ENCODE assay signal across 2 cellular contexts in genomic region chr17:80478487-80479245, GRCh38.
TF ChIP-seq lines count a peak whose summit lies in the region.

No MANE protein-coding gene starts in this region.

TF ChIP-seq in endothelial cell of umbilical vein, 7 proteins besides CTCF, POLR2A, EP300 and RAD21:
- TF ChIP-seq JUN (IDR thresholded peaks at IDR 0.05; ENCODE audit: borderline replicate concordance, insufficient read depth, insufficient read length, low read depth) (no peak), MYC (IDR thresholded peaks at IDR 0.05; ENCODE audit: low read depth, low read length) (no peak), EZH2 (IDR thresholded peaks at IDR 0.05; ENCODE audit: borderline replicate concordance, low read depth, low read length, severe bottlenecking) (peak; percentile 71)

TF ChIP-seq in neural cell, 6 proteins besides CTCF, POLR2A, EP300 and RAD21:
- TF ChIP-seq POLR2AphosphoS5 (IDR thresholded peaks at IDR 0.05) (peak; percentile 23), REST (IDR thresholded peaks at IDR 0.05; ENCODE audit: borderline replicate concordance) (no peak), EZH2 (IDR thresholded peaks at IDR 0.05; ENCODE audit: borderline replicate concordance, insufficient read depth, low read length, poor library complexity, severe bottlenecking) (peak; percentile 56), SMC3 (conservative IDR thresholded peaks at IDR 0.05; ENCODE audit: poor library complexity) (no peak), TAF1 (IDR thresholded peaks at IDR 0.05; ENCODE audit: low read depth) (no peak), MXI1 (conservative IDR thresholded peaks at IDR 0.05; ENCODE audit: poor library complexity, severe bottlenecking) (no peak)
